In the genomic region with DNA sequence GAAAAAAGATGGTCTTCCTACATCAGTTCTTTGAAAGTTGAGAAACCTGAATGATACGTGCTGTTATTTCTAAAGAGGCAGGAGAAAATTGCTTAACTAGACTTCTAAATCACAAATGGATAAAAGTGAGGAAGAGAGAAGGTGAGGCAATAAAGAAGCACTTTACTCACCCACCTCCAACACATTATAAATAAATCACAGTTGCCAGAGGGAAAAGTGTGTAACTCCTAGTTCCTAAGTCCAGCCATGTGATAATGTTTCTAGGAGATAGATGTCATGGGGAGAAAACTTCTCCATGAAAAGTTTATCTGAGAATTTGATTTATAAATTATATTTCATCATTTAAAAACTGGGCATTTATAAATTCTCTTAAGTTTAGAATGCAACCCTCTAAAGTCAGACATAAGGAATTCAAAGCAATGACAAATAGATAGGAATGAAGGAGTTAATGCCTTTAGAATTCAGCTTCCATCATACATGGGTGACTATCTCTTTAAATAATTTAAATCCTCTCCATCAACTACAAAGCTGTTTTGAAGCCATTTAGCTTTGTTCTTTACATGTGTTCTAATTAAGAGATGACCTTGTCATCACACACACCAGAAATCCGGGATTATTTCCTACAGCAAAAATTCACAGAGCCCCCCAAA, we compare ENCODE assay signal across 1 cellular context.
TF ChIP-seq lines count a peak whose summit lies in the region.

No MANE protein-coding gene starts in this region.

TF ChIP-seq in GM12878, 131 proteins besides CTCF, POLR2A, EP300 and RAD21 (continued from another document):
- TF ChIP-seq, protein P1, sequence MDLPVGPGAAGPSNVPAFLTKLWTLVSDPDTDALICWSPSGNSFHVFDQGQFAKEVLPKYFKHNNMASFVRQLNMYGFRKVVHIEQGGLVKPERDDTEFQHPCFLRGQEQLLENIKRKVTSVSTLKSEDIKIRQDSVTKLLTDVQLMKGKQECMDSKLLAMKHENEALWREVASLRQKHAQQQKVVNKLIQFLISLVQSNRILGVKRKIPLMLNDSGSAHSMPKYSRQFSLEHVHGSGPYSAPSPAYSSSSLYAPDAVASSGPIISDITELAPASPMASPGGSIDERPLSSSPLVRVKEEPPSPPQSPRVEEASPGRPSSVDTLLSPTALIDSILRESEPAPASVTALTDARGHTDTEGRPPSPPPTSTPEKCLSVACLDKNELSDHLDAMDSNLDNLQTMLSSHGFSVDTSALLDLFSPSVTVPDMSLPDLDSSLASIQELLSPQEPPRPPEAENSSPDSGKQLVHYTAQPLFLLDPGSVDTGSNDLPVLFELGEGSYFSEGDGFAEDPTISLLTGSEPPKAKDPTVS (IDR thresholded peaks at IDR 0.05; ENCODE audit: low read depth, low read length) = no peak
- TF ChIP-seq RB1 (IDR thresholded peaks at IDR 0.05; ENCODE audit: borderline replicate concordance) (no peak), JUND (IDR thresholded peaks at IDR 0.05; ENCODE audit: low read depth, low read length) (no peak), ETV6 (conservative IDR thresholded peaks at IDR 0.05 in 1 of 2, IDR thresholded peaks at IDR 0.05 in 1 of 2; ENCODE audit: borderline replicate concordance in 1 of 2, low read depth in 1 of 2) (no peak), NFXL1 (IDR thresholded peaks at IDR 0.05; ENCODE audit: borderline replicate concordance) (no peak), TCF12 (IDR thresholded peaks at IDR 0.05; ENCODE audit: low read depth, low read length) (no peak), EED (IDR thresholded peaks at IDR 0.05; ENCODE audit: low read depth) (no peak), SMC3 (IDR thresholded peaks at IDR 0.05; ENCODE audit: borderline replicate concordance, low read length) (no peak), BRCA1 (IDR thresholded peaks at IDR 0.05; ENCODE audit: low read depth, low read length) (no peak), YY1 (IDR thresholded peaks at IDR 0.05; ENCODE audit: low read depth, low read length) (no peak), WRNIP1 (IDR thresholded peaks at IDR 0.05; ENCODE audit: borderline replicate concordance, low read depth, low read length) (no peak)
- TF ChIP-seq, protein P2, sequence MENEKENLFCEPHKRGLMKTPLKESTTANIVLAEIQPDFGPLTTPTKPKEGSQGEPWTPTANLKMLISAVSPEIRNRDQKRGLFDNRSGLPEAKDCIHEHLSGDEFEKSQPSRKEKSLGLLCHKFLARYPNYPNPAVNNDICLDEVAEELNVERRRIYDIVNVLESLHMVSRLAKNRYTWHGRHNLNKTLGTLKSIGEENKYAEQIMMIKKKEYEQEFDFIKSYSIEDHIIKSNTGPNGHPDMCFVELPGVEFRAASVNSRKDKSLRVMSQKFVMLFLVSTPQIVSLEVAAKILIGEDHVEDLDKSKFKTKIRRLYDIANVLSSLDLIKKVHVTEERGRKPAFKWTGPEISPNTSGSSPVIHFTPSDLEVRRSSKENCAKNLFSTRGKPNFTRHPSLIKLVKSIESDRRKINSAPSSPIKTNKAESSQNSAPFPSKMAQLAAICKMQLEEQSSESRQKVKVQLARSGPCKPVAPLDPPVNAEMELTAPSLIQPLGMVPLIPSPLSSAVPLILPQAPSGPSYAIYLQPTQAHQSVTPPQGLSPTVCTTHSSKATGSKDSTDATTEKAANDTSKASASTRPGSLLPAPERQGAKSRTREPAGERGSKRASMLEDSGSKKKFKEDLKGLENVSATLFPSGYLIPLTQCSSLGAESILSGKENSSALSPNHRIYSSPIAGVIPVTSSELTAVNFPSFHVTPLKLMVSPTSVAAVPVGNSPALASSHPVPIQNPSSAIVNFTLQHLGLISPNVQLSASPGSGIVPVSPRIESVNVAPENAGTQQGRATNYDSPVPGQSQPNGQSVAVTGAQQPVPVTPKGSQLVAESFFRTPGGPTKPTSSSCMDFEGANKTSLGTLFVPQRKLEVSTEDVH (IDR thresholded peaks at IDR 0.05; ENCODE audit: low read depth, partially characterized antibody) = no peak
- TF ChIP-seq, protein P3, sequence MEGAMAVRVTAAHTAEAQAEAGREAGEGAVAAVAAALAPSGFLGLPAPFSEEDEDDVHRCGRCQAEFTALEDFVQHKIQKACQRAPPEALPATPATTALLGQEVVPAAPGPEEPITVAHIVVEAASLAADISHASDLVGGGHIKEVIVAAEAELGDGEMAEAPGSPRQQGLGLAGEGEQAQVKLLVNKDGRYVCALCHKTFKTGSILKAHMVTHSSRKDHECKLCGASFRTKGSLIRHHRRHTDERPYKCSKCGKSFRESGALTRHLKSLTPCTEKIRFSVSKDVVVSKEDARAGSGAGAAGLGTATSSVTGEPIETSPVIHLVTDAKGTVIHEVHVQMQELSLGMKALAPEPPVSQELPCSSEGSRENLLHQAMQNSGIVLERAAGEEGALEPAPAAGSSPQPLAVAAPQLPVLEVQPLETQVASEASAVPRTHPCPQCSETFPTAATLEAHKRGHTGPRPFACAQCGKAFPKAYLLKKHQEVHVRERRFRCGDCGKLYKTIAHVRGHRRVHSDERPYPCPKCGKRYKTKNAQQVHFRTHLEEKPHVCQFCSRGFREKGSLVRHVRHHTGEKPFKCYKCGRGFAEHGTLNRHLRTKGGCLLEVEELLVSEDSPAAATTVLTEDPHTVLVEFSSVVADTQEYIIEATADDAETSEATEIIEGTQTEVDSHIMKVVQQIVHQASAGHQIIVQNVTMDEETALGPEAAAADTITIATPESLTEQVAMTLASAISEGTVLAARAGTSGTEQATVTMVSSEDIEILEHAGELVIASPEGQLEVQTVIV (IDR thresholded peaks at IDR 0.05; ENCODE audit: borderline replicate concordance, partially characterized antibody) = no peak
